8 cellular contexts compared by ENCODE assay signal in genomic region chr22:37804502-37804885, GRCh38. TPM values are rescaled to one million over a fixed set of nuclear protein-coding genes. Genes with fewer than 3 reads are reported as not detected.
DNase-seq lines count a peak whose midpoint lies in the region; ATAC-seq and TF ChIP-seq lines count a peak whose summit lies in the region.

No MANE protein-coding gene starts in this region.

- TF ChIP-seq EP300 in tibial nerve (IDR thresholded peaks at IDR 0.05) = no peak

- no peak for DNase-seq in activated T-cell treated with anti-CD3 and anti-CD28 coated beads, Interleukin-2, amount 50 U/mL, for 24 hours
- DNase-seq in activated T-cell treated with anti-CD3 and anti-CD28 coated beads for 4 hours (no peak), ascending aorta (ENCODE audit: low spot score in 2 of 2) (no peak), right lobe of liver (no peak), tibial nerve (ENCODE audit: low spot score in 2 of 2) (no peak), NCI-H2029 (lab: John Stamatoyannopoulos, UW) (no peak), Ammon's horn (ENCODE audit: low spot score) (no peak), NCI-H345 treated with DMSO at 0.1 percent for 48 hours (lab: John Stamatoyannopoulos, UW; ENCODE audit: unreplicated experiment) (no peak)

- H3K4me3 ChIP-seq in ascending aorta (peak overlapping the region; percentile 67 to 72), right lobe of liver (peak overlapping the region; percentile 40 to 84 (median 63)), tibial nerve (peak overlapping the region; percentile 37 to 65 (median 48))

- H3K9me3 Mint-ChIP-seq in activated T-cell treated with anti-CD3 and anti-CD28 coated beads, Interleukin-2, amount 50 U/mL, for 24 hours = no peaks in the 10 kb centered on the region

- H3K27me3 ChIP-seq in ascending aorta = no peaks in the 10 kb centered on the region
- H3K27me3 ChIP-seq in right lobe of liver = no peaks in the 10 kb centered on the region
- no peaks in the 10 kb centered on the region for H3K27me3 ChIP-seq in tibial nerve

- H3K4me1 ChIP-seq in ascending aorta = peaks cover 9 to 23% of the 10 kb centered on the region in 2 donors
- H3K4me1 ChIP-seq in right lobe of liver = peaks cover 0 to 29% (median 10%) of the 10 kb centered on the region in 4 donors
- H3K4me1 ChIP-seq in tibial nerve = peaks cover 0 to 64% (median 40%) of the 10 kb centered on the region in 4 donors

- intact Hi-C loops in ascending aorta (cut with DNase I) (no loop called here), right lobe of liver (cut with DNase I) (no loop called here)

- H3K36me3 ChIP-seq in ascending aorta (no peaks in the 10 kb centered on the region), right lobe of liver (no peaks in the 10 kb centered on the region), tibial nerve (no peaks in the 10 kb centered on the region)

- H3K4me3 Mint-ChIP-seq in activated T-cell treated with anti-CD3 and anti-CD28 coated beads, Interleukin-2, amount 50 U/mL, for 24 hours = peak overlapping the region; percentile 49

- no peaks in the 10 kb centered on the region for H3K36me3 Mint-ChIP-seq in activated T-cell treated with anti-CD3 and anti-CD28 coated beads, Interleukin-2, amount 50 U/mL, for 24 hours (ENCODE audit: low read depth)

- ATAC-seq in right lobe of liver = no peak

- TF ChIP-seq POLR2A in right lobe of liver (IDR thresholded peaks at IDR 0.05) (no peak), tibial nerve (IDR thresholded peaks at IDR 0.05) (no peak)

- TF ChIP-seq CTCF in ascending aorta (IDR thresholded peaks at IDR 0.05) = no peak
- TF ChIP-seq CTCF in right lobe of liver (IDR thresholded peaks at IDR 0.05) = no peak
- TF ChIP-seq CTCF in tibial nerve (IDR thresholded peaks at IDR 0.05) = no peak

- peak overlapping the region; percentile 83 to 89 for H3K27ac ChIP-seq in ascending aorta
- H3K27ac ChIP-seq in right lobe of liver = peak overlapping the region; percentile 72 to 87 (median 83)
- H3K27ac ChIP-seq in tibial nerve = peak overlapping the region; percentile 54 to 97 (median 90)

- H3K27ac Mint-ChIP-seq in activated T-cell treated with anti-CD3 and anti-CD28 coated beads, Interleukin-2, amount 50 U/mL, for 24 hours = no peak overlapping the region

- H3K4me1 Mint-ChIP-seq in activated T-cell treated with anti-CD3 and anti-CD28 coated beads, Interleukin-2, amount 50 U/mL, for 24 hours (ENCODE audit: low read depth) = peaks cover 44% of the 10 kb centered on the region

- 0% methylated on average over 5 of the region's 27 CpGs for WGBS in right lobe of liver (ENCODE audit: insufficient coverage, low coverage, low lambda C conversion rate, missing lambda C conversion rate)
- WGBS in tibial nerve, 2 donors = 1 to 6% methylated on average over 18 to 21 of the region's 27 CpGs

- peaks cover 69% of the 10 kb centered on the region for H3K27me3 Mint-ChIP-seq in activated T-cell treated with anti-CD3 and anti-CD28 coated beads, Interleukin-2, amount 50 U/mL, for 24 hours

- H3K9me3 ChIP-seq in ascending aorta = no peaks in the 10 kb centered on the region
- no peaks in the 10 kb centered on the region for H3K9me3 ChIP-seq in right lobe of liver
- no peaks in the 10 kb centered on the region for H3K9me3 ChIP-seq in tibial nerve

RNA-seq across cellular contexts. Expression of gene GCAT, which starts 3.2 kb away (rescaled TPM):
- total RNA-seq in ascending aorta (4.5 TPM), right lobe of liver (10 to 100 TPM; 21.9 to 43.0 (median 29.8) TPM), tibial nerve (10 to 100 TPM; 10.3 to 39.8 (median 21.5) TPM)

RNA-seq across cellular contexts. Expression of gene GALR3, which starts 18.7 kb away (rescaled TPM):
- not detected for total RNA-seq in ascending aorta
- total RNA-seq in right lobe of liver = under 1 TPM in 2 of 6 experiments, not detected in 4; 0.29 to 0.83 TPM
- not detected for total RNA-seq in tibial nerve

RNA-seq across cellular contexts. Expression of gene ANKRD54, which starts 39.6 kb away (rescaled TPM):
- total RNA-seq in ascending aorta (61.8 TPM), right lobe of liver (10 to 100 TPM in 2 of 6 experiments, 1 to 10 TPM in 4; 7.3 to 20.7 (median 9.7) TPM), tibial nerve (10 to 100 TPM; 51.6 to 76.1 (median 58.8) TPM)

RNA-seq across cellular contexts. Expression of gene EIF3L, which starts 44.7 kb away (rescaled TPM):
- total RNA-seq in ascending aorta (256 TPM), right lobe of liver (100 to 1,000 TPM; 117 to 200 (median 164) TPM), tibial nerve (100 to 1,000 TPM; 271 to 291 (median 274) TPM)
